10 cellular contexts compared by ENCODE assay signal in genomic region chr22:22397292-22397870, GRCh38.
DNase-seq lines count a peak whose midpoint lies in the region; ATAC-seq, FAIRE-seq and TF ChIP-seq lines count a peak whose summit lies in the region.
"Had no signal": no experiment of that assay in that cellular context is flagged by ENCODE, and none has a peak within 500 bp of the region (broad histone marks: within the 10 kb centered on the region; RNA-seq: fewer than 3 reads in every experiment).

No MANE protein-coding gene starts in this region.

- H3K27me3 ChIP-seq in pancreas (peaks cover 0 to 1% (median 0%) of the 10 kb centered on the region in 4 donors), stomach (peaks cover 0 to 21% (median 0%) of the 10 kb centered on the region in 3 donors)

- no peak for FAIRE-seq in pancreas (lab: Jason Lieb, UNC)

- H3K36me3 Mint-ChIP-seq in CD14-positive monocyte = no peaks in the 10 kb centered on the region

- intact Hi-C loops in pancreas (cut with DNase I) (no loop called here), stomach (cut with DNase I; ENCODE audit: low total_unique reads) (no loop called here), CD14-positive monocyte (cut with micrococcal nuclease) (loop anchor here in 1 of 2 donors (5.0 kb wide), 1 partner anchor 45 kb away; no protein-coding TSS in a partner anchor)

- H3K36me3 ChIP-seq in pancreas (no peaks in the 10 kb centered on the region), stomach (no peaks in the 10 kb centered on the region)

- WGBS in pancreas, 2 donors = 44 to 61% methylated on average over 6 of the region's 6 CpGs
- 36 to 44% (median 38%) methylated on average over 6 of the region's 6 CpGs for WGBS in stomach, 5 donors

- H3K27me3 Mint-ChIP-seq in CD14-positive monocyte (ENCODE audit: low read depth in 3 of 3) = peaks cover 1 to 11% (median 4%) of the 10 kb centered on the region in 3 donors

- H3K9me3 ChIP-seq in pancreas (no peaks in the 10 kb centered on the region), stomach (peaks cover 0 to 18% (median 3%) of the 10 kb centered on the region in 4 donors)

- H3K9me3 Mint-ChIP-seq in CD14-positive monocyte = peaks cover 1 to 10% (median 3%) of the 10 kb centered on the region in 7 donors

- ATAC-seq in pancreas = peak in 3 of 4 donors; percentile 52 to 63 (median 59)
- no peak for ATAC-seq in HG02642 (IDR thresholded peaks at IDR 0.05; ENCODE audit: poor library complexity, unreplicated experiment)
- ATAC-seq: naive thymus-derived CD8-positive, alpha-beta T cell had no signal

- H3K4me1 Mint-ChIP-seq in CD14-positive monocyte = no peaks in the 10 kb centered on the region

- no peak overlapping the region for H3K4me3 ChIP-seq in fibroblast of mammary gland (ENCODE audit: control insufficient read depth, low read depth, low read length)
- no peak overlapping the region for H3K4me3 ChIP-seq in pancreas
- no peak overlapping the region for H3K4me3 ChIP-seq in stomach

- no peak overlapping the region for H3K27ac Mint-ChIP-seq in CD14-positive monocyte
- H3K27ac Mint-ChIP-seq: naive thymus-derived CD8-positive, alpha-beta T cell had no signal

- H3K4me3 Mint-ChIP-seq in CD14-positive monocyte = no peak overlapping the region
- H3K4me3 Mint-ChIP-seq: naive thymus-derived CD8-positive, alpha-beta T cell had no signal

- no peak for TF ChIP-seq POLR2A in stomach (IDR thresholded peaks at IDR 0.05)

- peak; percentile 91 for DNase-seq in DMS53 (lab: John Stamatoyannopoulos, UW)
- peak; percentile 9 for DNase-seq in NCI-H146 treated with DMSO at 0.1 percent for 48 hours (lab: John Stamatoyannopoulos, UW; ENCODE audit: unreplicated experiment)
- peak; percentile 55 for DNase-seq in fibroblast of mammary gland (ENCODE audit: low read depth)
- peak in 1 of 6 donors; percentile 51 for DNase-seq in pancreas
- no peak for DNase-seq in stomach
- no peak for DNase-seq in NK-92 treated with Interleukin-12 subunit alpha and Interleukin-12 subunit beta, amount 100 ng/mL, for 24 hours (lab: John Stamatoyannopoulos, UW)
- DNase-seq in CD14-positive monocyte (ENCODE audit: low spot score) = no peak
- DNase-seq: central memory CD4-positive, alpha-beta T cell; naive thymus-derived CD8-positive, alpha-beta T cell had no signal

- TF ChIP-seq CTCF in fibroblast of mammary gland (conservative IDR thresholded peaks at IDR 0.05; ENCODE audit: control insufficient read depth, insufficient read depth, low read depth, low read length) (peak; percentile 19), pancreas (IDR thresholded peaks at IDR 0.05) (no peak), stomach (IDR thresholded peaks at IDR 0.05) (no peak), CD14-positive monocyte (IDR thresholded peaks at IDR 0.05) (no peak)

- no peaks in the 10 kb centered on the region for H3K4me1 ChIP-seq in pancreas
- H3K4me1 ChIP-seq in stomach = peaks cover 0 to 5% (median 0%) of the 10 kb centered on the region in 4 donors

- TF ChIP-seq EP300 in stomach (IDR thresholded peaks at IDR 0.05) = no peak

- H3K27ac ChIP-seq in pancreas (no peak overlapping the region), stomach (no peak overlapping the region)

Comparison
In these comparisons a context has a peak if more than half of its experiments do, and no peak if none do; other contexts are left out.
1. DNase-seq: peak in DMS53 (single experiment), NCI-H146 treated with DMSO at 0.1 percent for 48 hours (single experiment) and fibroblast of mammary gland (single experiment); none in stomach (single experiment), NK-92 treated with Interleukin-12 subunit alpha and Interleukin-12 subunit beta, amount 100 ng/mL, for 24 hours (single experiment) and CD14-positive monocyte (single experiment).